14 cellular contexts compared by ENCODE assay signal in the genomic region with DNA sequence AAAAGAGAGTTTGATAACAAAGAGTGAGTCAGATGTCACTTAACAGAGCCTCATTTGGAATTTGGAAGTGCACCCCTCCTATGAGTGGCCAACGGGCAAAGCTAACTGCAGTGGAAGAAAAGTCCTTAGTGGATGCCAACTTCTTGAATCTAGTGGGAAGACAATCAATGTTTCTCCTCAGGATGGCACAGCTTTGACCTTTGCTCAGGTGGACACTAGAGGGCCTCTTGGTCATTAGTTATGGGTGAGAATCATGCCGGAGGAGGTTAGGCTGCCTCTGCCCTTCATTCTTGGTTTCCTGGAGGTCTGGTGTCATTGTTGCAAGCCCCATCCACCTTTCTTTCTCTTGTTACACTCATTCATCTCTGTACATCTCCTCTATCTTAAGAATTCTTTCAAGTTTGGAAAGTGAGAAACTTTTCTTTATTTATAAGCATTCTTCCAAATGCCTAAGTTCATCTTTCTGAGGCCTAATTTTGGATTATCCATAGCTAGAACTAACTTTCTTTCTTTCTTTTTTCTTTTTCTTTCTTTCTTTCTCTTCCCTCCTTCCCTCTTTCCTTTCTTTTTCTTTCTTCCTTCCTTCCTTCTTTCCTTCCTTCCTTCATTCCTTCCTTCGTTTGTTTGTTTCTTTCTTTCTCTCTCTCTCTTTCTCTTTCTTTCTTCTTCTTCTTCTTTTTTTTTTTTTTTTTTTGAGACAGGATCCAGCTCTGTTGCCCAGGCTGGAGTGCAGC.
DNase-seq lines count a peak whose midpoint lies in the region; ATAC-seq and TF ChIP-seq lines count a peak whose summit lies in the region.
"Had no signal": no experiment of that assay in that cellular context is flagged by ENCODE, and none has a peak within 500 bp of the region (broad histone marks: within the 10 kb centered on the region; RNA-seq: fewer than 3 reads in every experiment).

No MANE protein-coding gene starts in this region.

- no peaks in the 10 kb centered on the region for H4K20me1 ChIP-seq in H9 (ENCODE audit: control insufficient read depth, insufficient read depth, insufficient read length)

- H3K27ac ChIP-seq in H9 (ENCODE audit: insufficient read length, low read depth, low read length) (no peak overlapping the region), RWPE2 (ENCODE audit: poor library complexity, severe bottlenecking) (no peak overlapping the region), tibial artery (no peak overlapping the region)
- H3K27ac ChIP-seq: suprapubic skin had no signal

- intact Hi-C loops in tibial artery (cut with DNase I; ENCODE audit: low total_unique reads) = no loop called here

- H3K27me3 Mint-ChIP-seq in H9 (ENCODE audit: low read depth) = peaks cover 2% of the 10 kb centered on the region
- peaks cover 6 to 21% of the 10 kb centered on the region in 2 donors for H3K27me3 Mint-ChIP-seq in effector memory CD8-positive, alpha-beta T cell
- H3K27me3 Mint-ChIP-seq: activated CD4-positive, alpha-beta T cell treated with anti-CD3 and anti-CD28 coated beads, Interleukin-2, amount 10 ng/mL, durations not matched to agents 7 days and 5 days had no signal

- no peak overlapping the region for H3K4me2 ChIP-seq in H9 (ENCODE audit: insufficient read depth, insufficient read length, low read length)

- no peak overlapping the region for H2AFZ ChIP-seq in H9 (ENCODE audit: low read length)

- no CpG with 5 or more reads among the region's 3 CpGs for WGBS in H9 (ENCODE audit: extremely low coverage, insufficient read length, low lambda C conversion rate)

- no peak overlapping the region for H3K4ac ChIP-seq in H9 (ENCODE audit: low read depth, low read length)

- no peaks in the 10 kb centered on the region for H3K23me2 ChIP-seq in H9 (ENCODE audit: insufficient read length, low read depth, low read length, poor library complexity, severe bottlenecking)

- H4K8ac ChIP-seq in H9 (replicated peaks; ENCODE audit: insufficient read length, low read depth, low read length) = no peak overlapping the region

- H3K36me3 Mint-ChIP-seq in H9 (ENCODE audit: insufficient read depth in 1 of 3, low read depth in 3 of 3) = no peaks in the 10 kb centered on the region
- H3K36me3 Mint-ChIP-seq in effector memory CD8-positive, alpha-beta T cell (ENCODE audit: insufficient read depth) = no peaks in the 10 kb centered on the region
- H3K36me3 Mint-ChIP-seq: activated naive CD4-positive, alpha-beta T cell treated with anti-CD3 and anti-CD28 coated beads, Interleukin-2, amount 50 U/mL, for 72 hours had no signal

- H2BK12ac ChIP-seq in H9 (ENCODE audit: insufficient read length, low read depth, low read length) = no peak overlapping the region

- H3T11ph ChIP-seq in H9 (ENCODE audit: low read length) = no peak overlapping the region

- no peak overlapping the region for H2BK120ac ChIP-seq in H9 (ENCODE audit: low read depth, low read length, poor library complexity, severe bottlenecking)

- H2BK5ac ChIP-seq in H9 (ENCODE audit: insufficient read length, low read length) = no peak overlapping the region

- H3K56ac ChIP-seq in H9 (ENCODE audit: insufficient read length, low read depth, low read length) = no peak overlapping the region

- H3K4me1 Mint-ChIP-seq in H9 = peaks cover 0 to 4% of the 10 kb centered on the region in 2 experiments; a peak in 3 of 4 replicates
- H3K4me1 Mint-ChIP-seq in effector memory CD8-positive, alpha-beta T cell (ENCODE audit: low read depth in 2 of 2) = no peaks in the 10 kb centered on the region
- H3K4me1 Mint-ChIP-seq: activated CD4-positive, alpha-beta T cell treated with anti-CD3 and anti-CD28 coated beads, Interleukin-2, amount 10 ng/mL, durations not matched to agents 7 days and 5 days had no signal

- no peak overlapping the region for H2BK20ac ChIP-seq in H9 (ENCODE audit: low read depth, low read length, poor library complexity, severe bottlenecking)

- no peak overlapping the region for H3K23ac ChIP-seq in H9 (ENCODE audit: insufficient read length, low read depth, low read length)

- no peak overlapping the region for H3K9ac ChIP-seq in H9 (ENCODE audit: extremely low read depth, insufficient read length, low read length)

- no peak overlapping the region for H3K4me3 Mint-ChIP-seq in H9
- H3K4me3 Mint-ChIP-seq in effector memory CD8-positive, alpha-beta T cell = no peak overlapping the region
- H3K4me3 Mint-ChIP-seq: activated CD4-positive, alpha-beta T cell treated with anti-CD3 and anti-CD28 coated beads, Interleukin-2, amount 10 ng/mL, durations not matched to agents 7 days and 5 days had no signal

- no peak overlapping the region for H4K5ac ChIP-seq in H9 (ENCODE audit: insufficient read length, low read depth, low read length)

- no peaks in the 10 kb centered on the region for H3K79me1 ChIP-seq in H9 (ENCODE audit: insufficient read depth, low read depth, low read length, poor library complexity, severe bottlenecking)

- no peak overlapping the region for H3K14ac ChIP-seq in H9 (ENCODE audit: insufficient read depth, low read length)

- no peak overlapping the region for H2AK5ac ChIP-seq in H9 (ENCODE audit: insufficient read length, low read length)

- no peak overlapping the region for H2BK15ac ChIP-seq in H9 (ENCODE audit: low read depth, low read length)

- in situ Hi-C loops in ACHN (cut with HindIII; ENCODE audit: low pct_ligation_motif_present, low pct_unique_long_range_greater_than_20kb, low sequenced_read_pairs) = no loop called here

- no peaks in the 10 kb centered on the region for H3K27me3 ChIP-seq in H9 (ENCODE audit: insufficient read depth, low read length)
- H3K27me3 ChIP-seq in RWPE2 (ENCODE audit: insufficient read depth, poor library complexity, severe bottlenecking) = no peaks in the 10 kb centered on the region
- H3K27me3 ChIP-seq in tibial artery = no peaks in the 10 kb centered on the region
- H3K27me3 ChIP-seq: suprapubic skin had no signal

- H3K36me3 ChIP-seq in RWPE2 (ENCODE audit: low read depth) (no peaks in the 10 kb centered on the region), tibial artery (no peaks in the 10 kb centered on the region)
- H3K36me3 ChIP-seq: suprapubic skin had no signal

- no peaks in the 10 kb centered on the region for H3K9me3 Mint-ChIP-seq in H9
- no peaks in the 10 kb centered on the region for H3K9me3 Mint-ChIP-seq in effector memory CD8-positive, alpha-beta T cell
- H3K9me3 Mint-ChIP-seq: activated CD4-positive, alpha-beta T cell treated with anti-CD3 and anti-CD28 coated beads, Interleukin-2, amount 10 ng/mL, durations not matched to agents 7 days and 5 days had no signal

- H3K4me3 ChIP-seq in RWPE2 (ENCODE audit: severe bottlenecking) = no peak overlapping the region
- no peak overlapping the region for H3K4me3 ChIP-seq in tibial artery
- H3K4me3 ChIP-seq: suprapubic skin had no signal

- H3K9me3 ChIP-seq in H9 (ENCODE audit: control insufficient read depth, low read depth, low read length) (no peaks in the 10 kb centered on the region), RWPE2 (ENCODE audit: severe bottlenecking) (no peaks in the 10 kb centered on the region), tibial artery (no peaks in the 10 kb centered on the region)
- H3K9me3 ChIP-seq: Caco-2, suprapubic skin had no signal

- peak; percentile 71 for TF ChIP-seq CTCF in H9 (conservative IDR thresholded peaks at IDR 0.05)
- TF ChIP-seq CTCF in RWPE2 (IDR thresholded peaks at IDR 0.05; ENCODE audit: poor library complexity, severe bottlenecking) = peak; percentile 40
- no peak for TF ChIP-seq CTCF in tibial artery (IDR thresholded peaks at IDR 0.05)

- ATAC-seq in RWPE2 (ENCODE audit: low read depth) = no peak
- no peak for ATAC-seq in GM21576 (IDR thresholded peaks at IDR 0.05; ENCODE audit: unreplicated experiment)
- no peak for ATAC-seq in effector memory CD8-positive, alpha-beta T cell (replicated peaks)
- ATAC-seq in HG03097 (IDR thresholded peaks at IDR 0.05; ENCODE audit: low FRiP score, unreplicated experiment) = no peak
- ATAC-seq: activated naive CD4-positive, alpha-beta T cell treated with anti-CD3 and anti-CD28 coated beads, Interleukin-2, amount 50 U/mL, for 72 hours had no signal

- H3K4me1 ChIP-seq in H9 (ENCODE audit: insufficient read depth, low read length) (no peaks in the 10 kb centered on the region; the same call in 1 of the 2 replicates), RWPE2 (ENCODE audit: insufficient read depth, poor library complexity, severe bottlenecking) (peaks cover 4% of the 10 kb centered on the region), tibial artery (no peaks in the 10 kb centered on the region)
- H3K4me1 ChIP-seq: Caco-2, suprapubic skin had no signal

- H3K27ac Mint-ChIP-seq in H9 = no peak overlapping the region
- H3K27ac Mint-ChIP-seq in effector memory CD8-positive, alpha-beta T cell = no peak overlapping the region
- H3K27ac Mint-ChIP-seq: activated CD4-positive, alpha-beta T cell treated with anti-CD3 and anti-CD28 coated beads, Interleukin-2, amount 10 ng/mL, durations not matched to agents 7 days and 5 days; activated naive CD4-positive, alpha-beta T cell treated with anti-CD3 and anti-CD28 coated beads, Interleukin-2, amount 50 U/mL, for 72 hours had no signal

- no peak overlapping the region for H4K91ac ChIP-seq in H9 (ENCODE audit: insufficient read length, low read depth, low read length)

- DNase-seq in ACHN = peak; percentile 8
- DNase-seq in H9 = peak; percentile 58
- no peak for DNase-seq in RWPE2 (ENCODE audit: low spot score)
- peak; percentile 76 for DNase-seq in iPS-NIHi7 (ENCODE audit: extremely low spot score)
- DNase-seq in tibial artery = no peak
- no peak for DNase-seq in effector memory CD8-positive, alpha-beta T cell
- DNase-seq: activated CD4-positive, alpha-beta T cell treated with anti-CD3 and anti-CD28 coated beads, Interleukin-2, amount 10 ng/mL, durations not matched to agents 7 days and 5 days; NCI-H1092; stimulated activated CD4-positive, alpha-beta T cell treated with anti-CD3 and anti-CD28 coated beads, Interleukin-2, amount 100 ng/mL, for 48 hours had no signal

- H3K79me2 ChIP-seq in H9 (ENCODE audit: insufficient read depth, low read length) = no peaks in the 10 kb centered on the region

- no peak overlapping the region for H3K18ac ChIP-seq in H9 (ENCODE audit: insufficient read length, low read depth, low read length)

Comparison
In these comparisons a context has a peak if more than half of its experiments do, and no peak if none do; other contexts are left out.
1. DNase-seq: peak in ACHN (single experiment), H9 (single experiment) and iPS-NIHi7 (single experiment); none in RWPE2 (single experiment), tibial artery (0 of 2) and effector memory CD8-positive, alpha-beta T cell (0 of 3).
2. CTCF ChIP-seq: peak in H9 (single experiment) and RWPE2 (single experiment); none in tibial artery (0 of 2).